1 cellular context compared by ENCODE assay signal in the genomic region with DNA sequence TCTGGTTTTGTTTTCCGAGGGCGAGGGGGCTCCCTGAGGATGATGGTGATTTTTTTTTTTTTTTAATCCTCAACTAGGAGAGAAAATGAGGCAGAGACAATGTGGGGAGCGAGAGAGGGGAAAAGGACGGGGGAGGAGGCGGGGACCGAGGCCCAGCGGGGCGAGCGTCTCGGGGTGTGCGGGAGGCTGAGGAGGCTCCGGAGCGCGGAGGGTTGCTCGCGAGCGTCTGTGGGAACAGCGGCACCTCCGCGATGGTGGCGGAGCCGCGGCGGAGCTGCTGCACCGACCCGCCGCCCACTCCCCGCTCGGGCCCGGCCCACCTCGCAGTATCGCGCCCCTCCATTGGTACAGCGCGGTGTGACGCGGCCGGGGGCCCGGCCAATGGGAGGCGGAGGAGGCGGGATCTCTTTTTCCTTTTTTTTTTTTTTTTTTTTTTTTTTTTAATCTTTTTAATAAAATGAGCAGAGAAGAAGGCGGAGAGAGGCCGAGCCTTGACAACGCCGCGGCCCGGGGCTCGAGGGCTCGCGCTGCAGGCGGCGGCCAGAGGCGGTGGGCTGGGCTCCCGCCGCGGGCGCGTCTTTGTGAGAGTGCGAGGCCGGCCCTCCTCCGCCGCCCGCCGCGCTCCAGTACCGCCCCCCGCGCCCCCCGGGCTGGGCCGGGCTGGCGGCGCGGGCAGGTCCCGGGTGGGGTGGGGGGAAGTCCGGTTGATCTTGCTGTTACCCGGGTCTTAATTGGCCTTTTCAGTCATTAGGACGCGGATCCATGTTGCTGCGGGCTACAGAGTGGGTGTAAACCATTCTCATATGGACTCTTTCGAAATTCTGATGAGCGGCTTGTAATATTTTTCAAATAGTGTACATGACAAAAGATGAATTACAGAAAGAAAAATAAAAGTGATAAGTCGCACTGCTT.
TF ChIP-seq lines count a peak whose summit lies in the region.

RERE (minus strand) TSS at position 228 of the 912 bp plus-strand sequence.

TF ChIP-seq in K562, 482 proteins besides CTCF, POLR2A, EP300 and RAD21 (continued from another document and continues in another):
- peak in 1 of 2 experiments; percentile 43 for TF ChIP-seq AFF1 (IDR thresholded peaks at IDR 0.05; ENCODE audit: low read depth in 1 of 2, partially characterized antibody in 2 of 2)
- TF ChIP-seq, protein P1, sequence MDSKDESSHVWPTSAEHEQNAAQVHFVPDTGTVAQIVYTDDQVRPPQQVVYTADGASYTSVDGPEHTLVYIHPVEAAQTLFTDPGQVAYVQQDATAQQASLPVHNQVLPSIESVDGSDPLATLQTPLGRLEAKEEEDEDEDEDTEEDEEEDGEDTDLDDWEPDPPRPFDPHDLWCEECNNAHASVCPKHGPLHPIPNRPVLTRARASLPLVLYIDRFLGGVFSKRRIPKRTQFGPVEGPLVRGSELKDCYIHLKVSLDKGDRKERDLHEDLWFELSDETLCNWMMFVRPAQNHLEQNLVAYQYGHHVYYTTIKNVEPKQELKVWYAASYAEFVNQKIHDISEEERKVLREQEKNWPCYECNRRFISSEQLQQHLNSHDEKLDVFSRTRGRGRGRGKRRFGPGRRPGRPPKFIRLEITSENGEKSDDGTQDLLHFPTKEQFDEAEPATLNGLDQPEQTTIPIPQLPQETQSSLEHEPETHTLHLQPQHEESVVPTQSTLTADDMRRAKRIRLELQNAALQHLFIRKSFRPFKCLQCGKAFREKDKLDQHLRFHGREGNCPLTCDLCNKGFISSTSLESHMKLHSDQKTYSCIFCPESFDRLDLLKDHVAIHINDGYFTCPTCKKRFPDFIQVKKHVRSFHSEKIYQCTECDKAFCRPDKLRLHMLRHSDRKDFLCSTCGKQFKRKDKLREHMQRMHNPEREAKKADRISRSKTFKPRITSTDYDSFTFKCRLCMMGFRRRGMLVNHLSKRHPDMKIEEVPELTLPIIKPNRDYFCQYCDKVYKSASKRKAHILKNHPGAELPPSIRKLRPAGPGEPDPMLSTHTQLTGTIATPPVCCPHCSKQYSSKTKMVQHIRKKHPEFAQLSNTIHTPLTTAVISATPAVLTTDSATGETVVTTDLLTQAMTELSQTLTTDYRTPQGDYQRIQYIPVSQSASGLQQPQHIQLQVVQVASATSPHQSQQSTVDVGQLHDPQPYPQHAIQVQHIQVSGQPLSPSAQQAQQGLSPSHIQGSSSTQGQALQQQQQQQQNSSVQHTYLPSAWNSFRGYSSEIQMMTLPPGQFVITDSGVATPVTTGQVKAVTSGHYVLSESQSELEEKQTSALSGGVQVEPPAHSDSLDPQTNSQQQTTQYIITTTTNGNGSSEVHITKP (IDR thresholded peaks at IDR 0.05; ENCODE audit: partially characterized antibody) = peak; percentile 25
- TF ChIP-seq FOXM1 (IDR thresholded peaks at IDR 0.05; ENCODE audit: low read depth) = no peak
- TF ChIP-seq FOXM1 (CRISPR knock-in tag; IDR thresholded peaks at IDR 0.05; ENCODE audit: low read depth) = peak; percentile 35; the same call in 1 of the 2 replicates
- 0 out of 2 replicates have a peak, but pooled peaks have one; percentile 52 for TF ChIP-seq TFAP4 (CRISPR knock-in tag; IDR thresholded peaks at IDR 0.05; ENCODE audit: borderline replicate concordance)
- TF ChIP-seq, protein P2, sequence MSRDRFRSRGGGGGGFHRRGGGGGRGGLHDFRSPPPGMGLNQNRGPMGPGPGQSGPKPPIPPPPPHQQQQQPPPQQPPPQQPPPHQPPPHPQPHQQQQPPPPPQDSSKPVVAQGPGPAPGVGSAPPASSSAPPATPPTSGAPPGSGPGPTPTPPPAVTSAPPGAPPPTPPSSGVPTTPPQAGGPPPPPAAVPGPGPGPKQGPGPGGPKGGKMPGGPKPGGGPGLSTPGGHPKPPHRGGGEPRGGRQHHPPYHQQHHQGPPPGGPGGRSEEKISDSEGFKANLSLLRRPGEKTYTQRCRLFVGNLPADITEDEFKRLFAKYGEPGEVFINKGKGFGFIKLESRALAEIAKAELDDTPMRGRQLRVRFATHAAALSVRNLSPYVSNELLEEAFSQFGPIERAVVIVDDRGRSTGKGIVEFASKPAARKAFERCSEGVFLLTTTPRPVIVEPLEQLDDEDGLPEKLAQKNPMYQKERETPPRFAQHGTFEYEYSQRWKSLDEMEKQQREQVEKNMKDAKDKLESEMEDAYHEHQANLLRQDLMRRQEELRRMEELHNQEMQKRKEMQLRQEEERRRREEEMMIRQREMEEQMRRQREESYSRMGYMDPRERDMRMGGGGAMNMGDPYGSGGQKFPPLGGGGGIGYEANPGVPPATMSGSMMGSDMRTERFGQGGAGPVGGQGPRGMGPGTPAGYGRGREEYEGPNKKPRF (IDR thresholded peaks at IDR 0.05; ENCODE audit: low read depth, low read length) = no peak
- TF ChIP-seq TFAM (CRISPR knock-in tag; conservative IDR thresholded peaks at IDR 0.05) = no peak
- TF ChIP-seq ZNF253 (CRISPR knock-in tag; conservative IDR thresholded peaks at IDR 0.05) = no peak
- no peak for TF ChIP-seq COPS2 (conservative IDR thresholded peaks at IDR 0.05)
- TF ChIP-seq PRPF4 (IDR thresholded peaks at IDR 0.05; ENCODE audit: insufficient read depth, low read depth, low read length, poor library complexity, severe bottlenecking) = no peak
- TF ChIP-seq KDM1A (IDR thresholded peaks at IDR 0.05) = no peak
- TF ChIP-seq ELK1 (CRISPR knock-in tag; IDR thresholded peaks at IDR 0.05) = no peak
- TF ChIP-seq POLR3G (IDR thresholded peaks at IDR 0.05; ENCODE audit: extremely low read depth, insufficient read length, insufficient replicate concordance) = no peak
- TF ChIP-seq ARID4B (CRISPR knock-in tag; IDR thresholded peaks at IDR 0.05) = peak; percentile 22; the same call in 1 of the 2 replicates
- TF ChIP-seq FOXK2 (conservative IDR thresholded peaks at IDR 0.05 in 1 of 2, IDR thresholded peaks at IDR 0.05 in 1 of 2; ENCODE audit: low read depth in 2 of 2) = no peak; a peak in 1 of 4 replicates
- no peak for TF ChIP-seq ARID3A (IDR thresholded peaks at IDR 0.05; ENCODE audit: borderline replicate concordance, low read depth, low read length)
